ENCODE assay signal across 1 cellular context in genomic region chr1:150596095-150596892, GRCh38.
TF ChIP-seq lines count a peak whose summit lies in the region.

No MANE protein-coding gene starts in this region.

TF ChIP-seq in IMR-90, 13 proteins besides CTCF, POLR2A, EP300 and RAD21:
- no peak for TF ChIP-seq ELK1 (IDR thresholded peaks at IDR 0.05; ENCODE audit: borderline replicate concordance, low read depth, low read length)
- TF ChIP-seq RFX5 (IDR thresholded peaks at IDR 0.05; ENCODE audit: low read depth, low read length), result no peak
- TF ChIP-seq FOS (IDR thresholded peaks at IDR 0.05; ENCODE audit: low read depth, low read length), result no peak
- TF ChIP-seq CEBPB (IDR thresholded peaks at IDR 0.05; ENCODE audit: low read depth, low read length), result no peak
